Comparison of ENCODE assay signal across 8 cellular contexts in the genomic region with DNA sequence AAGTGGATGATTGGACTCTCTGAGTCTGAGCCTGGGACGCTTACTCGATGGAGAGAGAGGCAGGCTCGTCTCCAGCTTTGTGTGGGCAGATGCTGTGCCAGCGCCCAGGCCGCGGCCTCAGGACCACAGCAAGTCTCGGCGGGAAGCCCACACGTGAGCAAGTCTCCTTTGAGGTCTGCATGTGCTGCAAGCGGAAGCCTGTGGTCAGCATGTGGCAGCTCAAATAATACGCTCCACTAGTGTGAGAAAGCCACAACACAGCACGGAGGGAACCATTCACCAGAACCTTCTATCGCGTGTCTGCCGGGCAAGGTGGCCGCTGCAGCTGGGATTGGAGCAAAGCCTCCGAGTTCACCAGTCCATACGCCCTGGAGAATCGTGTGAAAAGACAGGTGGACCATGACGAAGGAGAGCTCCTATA.
DNase-seq lines count a peak whose midpoint lies in the region; ATAC-seq and TF ChIP-seq lines count a peak whose summit lies in the region.

No MANE protein-coding gene starts in this region.

- WGBS in prostate gland, result 91% methylated on average over 20 of the region's 20 CpGs

- intact Hi-C loops in prostate gland (cut with DNase I), result no loop called here

- TF ChIP-seq CTCF in astrocyte of the cerebellum (IDR thresholded peaks at IDR 0.05; ENCODE audit: low read depth, low read length, missing control alignments), result no peak
- TF ChIP-seq CTCF in prostate gland (IDR thresholded peaks at IDR 0.05), result no peak

- TF ChIP-seq POLR2A in prostate gland (IDR thresholded peaks at IDR 0.05), result no peak

- DNase-seq in RPMI7951 (ENCODE audit: low read depth), result peak; percentile 94
- DNase-seq in astrocyte of the cerebellum (ENCODE audit: low read depth), result peak; percentile 66
- DNase-seq in stimulated activated CD8-positive, alpha-beta memory T cell treated with anti-CD3 and anti-CD28 coated beads, Interleukin-4, amount 100 ng/mL, for 24 hours (ENCODE audit: low read depth), result peak; percentile 26
- no peak for DNase-seq in C1 segment of cervical spinal cord (lab: John Stamatoyannopoulos, UW)
- DNase-seq in prostate gland (ENCODE audit: low spot score), result no peak
- no peak for DNase-seq in SIG-M5 treated with dmso at 0.1 percent for 504 hours (lab: John Stamatoyannopoulos, UW; ENCODE audit: unreplicated experiment)

- H3K27me3 ChIP-seq in prostate gland (replicated peaks; ENCODE audit: insufficient read depth), result no peaks in the 10 kb centered on the region

- H3K9me3 ChIP-seq in prostate gland, result no peaks in the 10 kb centered on the region

- H3K36me3 ChIP-seq in prostate gland, result no peaks in the 10 kb centered on the region

- no peak overlapping the region for H3K4me3 ChIP-seq in astrocyte of the cerebellum (ENCODE audit: low read depth, low read length)
- H3K4me3 ChIP-seq in prostate gland, result no peak overlapping the region

- ATAC-seq in GM18499 (IDR thresholded peaks at IDR 0.05; ENCODE audit: insufficient read depth, unreplicated experiment) (peak; percentile 95), HG02798 (IDR thresholded peaks at IDR 0.05; ENCODE audit: poor library complexity, unreplicated experiment) (peak; percentile 95)

- in situ Hi-C loops in astrocyte of the cerebellum (cut with HindIII; ENCODE audit: low sequenced_read_pairs), result no loop called here

- no peaks in the 10 kb centered on the region for H3K4me1 ChIP-seq in prostate gland (replicated peaks)

- H3K27ac ChIP-seq in prostate gland, result no peak overlapping the region

Comparison
In these comparisons a context has a peak if more than half of its experiments do, and no peak if none do; other contexts are left out.
1. DNase-seq: peak in RPMI7951 (single experiment), astrocyte of the cerebellum (single experiment) and stimulated activated CD8-positive, alpha-beta memory T cell treated with anti-CD3 and anti-CD28 coated beads, Interleukin-4, amount 100 ng/mL, for 24 hours (single experiment); none in C1 segment of cervical spinal cord (0 of 14), prostate gland (single experiment) and SIG-M5 treated with dmso at 0.1 percent for 504 hours (single experiment).